ENCODE assay signal across 8 cellular contexts in the genomic region with DNA sequence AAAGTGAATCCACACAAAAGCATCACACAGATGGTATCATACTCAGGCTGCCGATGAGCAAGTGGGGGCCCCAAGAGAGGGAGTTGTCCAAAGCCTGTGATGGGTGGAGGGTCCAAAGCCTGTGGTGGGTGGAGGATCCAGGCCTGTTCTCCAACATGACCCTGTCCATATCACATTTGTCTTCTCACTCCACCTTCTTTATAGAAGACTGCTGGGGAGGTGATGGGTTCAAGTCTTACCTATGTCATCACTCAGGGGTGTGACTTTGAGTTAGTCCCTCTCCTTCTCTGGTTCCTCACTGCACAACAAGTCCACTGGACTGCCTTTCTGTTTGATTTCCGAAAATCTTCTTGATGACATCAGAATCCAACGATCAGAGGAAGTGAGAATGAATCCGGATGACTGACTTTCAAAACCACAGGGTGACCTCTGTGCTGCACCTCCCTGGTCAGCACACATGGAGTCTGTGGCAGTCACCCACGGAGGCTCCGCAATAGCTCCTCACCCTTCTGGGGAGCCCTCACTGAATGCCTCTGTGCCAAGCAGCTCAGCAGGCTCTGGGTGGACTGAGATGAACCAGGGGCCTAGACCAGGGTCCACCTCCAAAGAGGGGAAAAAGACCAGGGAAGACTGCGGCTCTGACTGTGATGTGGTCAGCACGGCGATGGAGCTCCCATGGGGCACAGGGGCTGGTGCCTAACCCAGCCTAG.
A peak's percentile ranks its signal among the peaks of the same experiment; 100 is the strongest.
DNase-seq lines count a peak whose midpoint lies in the region; ATAC-seq and TF ChIP-seq lines count a peak whose summit lies in the region.

No MANE protein-coding gene starts in this region.

- no peak overlapping the region for H3K27ac ChIP-seq in aorta (ENCODE audit: low read depth in 1 of 2, low read length in 2 of 2)

- H3K4me2 ChIP-seq in Loucy (ENCODE audit: low read depth, low read length, poor library complexity, severe bottlenecking), result peak overlapping the region; percentile 58

- H3K4me1 Mint-ChIP-seq in endothelial cell (ENCODE audit: unreplicated experiment), result no peaks in the 10 kb centered on the region

- H3K79me2 ChIP-seq in Loucy (ENCODE audit: insufficient read depth, low read length), result no peaks in the 10 kb centered on the region

- H3K9me2 ChIP-seq in Loucy (replicated peaks; ENCODE audit: low read depth, low read length), result no peaks in the 10 kb centered on the region

- peaks cover under 1% of the 10 kb centered on the region for H3K27me3 Mint-ChIP-seq in endothelial cell (ENCODE audit: unreplicated experiment)

- DNase-seq in GM13977 (ENCODE audit: low spot score), result peak; percentile 56
- peak in 1 of 2 donors; percentile 67 for DNase-seq in aorta
- no peak for DNase-seq in endothelial cell (ENCODE audit: low spot score)
- DNase-seq in NCI-H510A (lab: John Stamatoyannopoulos, UW), result no peak

- intact Hi-C loops in aorta (cut with DNase I), result no loop called here

- no peak for TF ChIP-seq CTCF in GM13977 (IDR thresholded peaks at IDR 0.05; ENCODE audit: extremely low read depth, insufficient read depth, missing control alignments)
- TF ChIP-seq CTCF in Loucy (conservative IDR thresholded peaks at IDR 0.05; ENCODE audit: low read length), result no peak
- no peak for TF ChIP-seq CTCF in endothelial cell (IDR thresholded peaks at IDR 0.05; ENCODE audit: unreplicated experiment)

- WGBS in aorta, 2 donors, result 92 to 93% methylated on average over 9 of the region's 9 CpGs

- ATAC-seq in GM21576 (IDR thresholded peaks at IDR 0.05; ENCODE audit: unreplicated experiment) (peak; percentile 37), esophagus mucosa (peak; percentile 30), aorta (ENCODE audit: low FRiP score) (peak; percentile 54), SK-N-SH treated with all-trans-retinoic acid at 6 μM for 48 hours (no peak)

- H3K9me3 ChIP-seq in Loucy (ENCODE audit: insufficient read depth, low read depth, low read length), result no peaks in the 10 kb centered on the region
- H3K9me3 ChIP-seq in aorta (ENCODE audit: control insufficient read depth, low read length), result no peaks in the 10 kb centered on the region

- H3K4me3 Mint-ChIP-seq in endothelial cell (ENCODE audit: unreplicated experiment), result no peak overlapping the region

- peaks cover 32% of the 10 kb centered on the region for H3K4me1 ChIP-seq in Loucy (ENCODE audit: insufficient read depth, low read length, poor library complexity, severe bottlenecking)
- no peaks in the 10 kb centered on the region for H3K4me1 ChIP-seq in aorta (ENCODE audit: control insufficient read depth in 1 of 2, insufficient read depth in 2 of 2, low read length in 2 of 2)

- no peaks in the 10 kb centered on the region for H3F3A ChIP-seq in Loucy (ENCODE audit: low read depth)

- no peaks in the 10 kb centered on the region for H4K20me1 ChIP-seq in Loucy (ENCODE audit: insufficient read depth, low read length, poor library complexity, severe bottlenecking)

- no peak overlapping the region for H2AFZ ChIP-seq in Loucy (ENCODE audit: low read length)

- H3K9me3 Mint-ChIP-seq in endothelial cell (ENCODE audit: unreplicated experiment), result no peaks in the 10 kb centered on the region

- H3K9ac ChIP-seq in Loucy (ENCODE audit: low read depth, low read length, poor library complexity, severe bottlenecking), result no peak overlapping the region

- H3K36me3 Mint-ChIP-seq in endothelial cell (ENCODE audit: low read depth, unreplicated experiment), result no peaks in the 10 kb centered on the region

- H3K36me3 ChIP-seq in Loucy (ENCODE audit: insufficient read depth, low read length) (no peaks in the 10 kb centered on the region), aorta (ENCODE audit: control insufficient read depth in 1 of 2, insufficient read depth in 2 of 2, low read length in 1 of 2) (no peaks in the 10 kb centered on the region)

- H3K27ac Mint-ChIP-seq in endothelial cell (ENCODE audit: unreplicated experiment), result no peak overlapping the region

- H3K27me3 ChIP-seq in Loucy (ENCODE audit: insufficient read depth, low read length, poor library complexity, severe bottlenecking) (no peaks in the 10 kb centered on the region), aorta (ENCODE audit: control insufficient read depth in 1 of 2, insufficient read depth in 2 of 2, low read length in 1 of 2) (no peaks in the 10 kb centered on the region)

- H3K4me3 ChIP-seq in Loucy (ENCODE audit: low read length, poor library complexity, severe bottlenecking) (no peak overlapping the region), aorta (ENCODE audit: low read length in 2 of 2) (no peak overlapping the region)

- in situ Hi-C loops in GM13977 (cut with MboI; ENCODE audit: low pct_unique_long_range_greater_than_20kb, low sequenced_read_pairs, unreplicated experiment), result no loop called here

TF ChIP-seq in SK-N-SH treated with all-trans-retinoic acid at 6 μM for 48 hours, 23 proteins besides CTCF, POLR2A, EP300 and RAD21:
- TF ChIP-seq PPARA (CRISPR knock-in tag; IDR thresholded peaks at IDR 0.05; ENCODE audit: borderline replicate concordance), result no peak
- no peak for TF ChIP-seq ISL1 (CRISPR knock-in tag; IDR thresholded peaks at IDR 0.05)
- TF ChIP-seq, protein P1, sequence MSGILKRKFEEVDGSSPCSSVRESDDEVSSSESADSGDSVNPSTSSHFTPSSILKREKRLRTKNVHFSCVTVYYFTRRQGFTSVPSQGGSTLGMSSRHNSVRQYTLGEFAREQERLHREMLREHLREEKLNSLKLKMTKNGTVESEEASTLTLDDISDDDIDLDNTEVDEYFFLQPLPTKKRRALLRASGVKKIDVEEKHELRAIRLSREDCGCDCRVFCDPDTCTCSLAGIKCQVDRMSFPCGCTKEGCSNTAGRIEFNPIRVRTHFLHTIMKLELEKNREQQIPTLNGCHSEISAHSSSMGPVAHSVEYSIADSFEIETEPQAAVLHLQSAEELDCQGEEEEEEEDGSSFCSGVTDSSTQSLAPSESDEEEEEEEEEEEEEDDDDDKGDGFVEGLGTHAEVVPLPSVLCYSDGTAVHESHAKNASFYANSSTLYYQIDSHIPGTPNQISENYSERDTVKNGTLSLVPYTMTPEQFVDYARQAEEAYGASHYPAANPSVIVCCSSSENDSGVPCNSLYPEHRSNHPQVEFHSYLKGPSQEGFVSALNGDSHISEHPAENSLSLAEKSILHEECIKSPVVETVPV (CRISPR knock-in tag; IDR thresholded peaks at IDR 0.05), result no peak
- TF ChIP-seq ZNF8 (CRISPR knock-in tag; IDR thresholded peaks at IDR 0.05), result no peak
- TF ChIP-seq CSDC2 (CRISPR knock-in tag; IDR thresholded peaks at IDR 0.05), result no peak
- TF ChIP-seq ZC3H10 (CRISPR knock-in tag; IDR thresholded peaks at IDR 0.05), result no peak
- TF ChIP-seq TOX (CRISPR knock-in tag; IDR thresholded peaks at IDR 0.05; ENCODE audit: borderline replicate concordance), result no peak
- no peak for TF ChIP-seq RARB (CRISPR knock-in tag; IDR thresholded peaks at IDR 0.05)
- no peak for TF ChIP-seq SNAI2 (CRISPR knock-in tag; IDR thresholded peaks at IDR 0.05)
- no peak for TF ChIP-seq OSR1 (CRISPR knock-in tag; IDR thresholded peaks at IDR 0.05)
- no peak for TF ChIP-seq ZNF70 (CRISPR knock-in tag; IDR thresholded peaks at IDR 0.05)
- TF ChIP-seq, protein P2, sequence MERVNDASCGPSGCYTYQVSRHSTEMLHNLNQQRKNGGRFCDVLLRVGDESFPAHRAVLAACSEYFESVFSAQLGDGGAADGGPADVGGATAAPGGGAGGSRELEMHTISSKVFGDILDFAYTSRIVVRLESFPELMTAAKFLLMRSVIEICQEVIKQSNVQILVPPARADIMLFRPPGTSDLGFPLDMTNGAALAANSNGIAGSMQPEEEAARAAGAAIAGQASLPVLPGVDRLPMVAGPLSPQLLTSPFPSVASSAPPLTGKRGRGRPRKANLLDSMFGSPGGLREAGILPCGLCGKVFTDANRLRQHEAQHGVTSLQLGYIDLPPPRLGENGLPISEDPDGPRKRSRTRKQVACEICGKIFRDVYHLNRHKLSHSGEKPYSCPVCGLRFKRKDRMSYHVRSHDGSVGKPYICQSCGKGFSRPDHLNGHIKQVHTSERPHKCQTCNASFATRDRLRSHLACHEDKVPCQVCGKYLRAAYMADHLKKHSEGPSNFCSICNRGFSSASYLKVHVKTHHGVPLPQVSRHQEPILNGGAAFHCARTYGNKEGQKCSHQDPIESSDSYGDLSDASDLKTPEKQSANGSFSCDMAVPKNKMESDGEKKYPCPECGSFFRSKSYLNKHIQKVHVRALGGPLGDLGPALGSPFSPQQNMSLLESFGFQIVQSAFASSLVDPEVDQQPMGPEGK (CRISPR knock-in tag; IDR thresholded peaks at IDR 0.05; ENCODE audit: borderline replicate concordance), result no peak
- TF ChIP-seq ZFP30 (CRISPR knock-in tag; IDR thresholded peaks at IDR 0.05), result no peak
- no peak for TF ChIP-seq ESRRG (CRISPR knock-in tag; IDR thresholded peaks at IDR 0.05)
- TF ChIP-seq, protein P3, sequence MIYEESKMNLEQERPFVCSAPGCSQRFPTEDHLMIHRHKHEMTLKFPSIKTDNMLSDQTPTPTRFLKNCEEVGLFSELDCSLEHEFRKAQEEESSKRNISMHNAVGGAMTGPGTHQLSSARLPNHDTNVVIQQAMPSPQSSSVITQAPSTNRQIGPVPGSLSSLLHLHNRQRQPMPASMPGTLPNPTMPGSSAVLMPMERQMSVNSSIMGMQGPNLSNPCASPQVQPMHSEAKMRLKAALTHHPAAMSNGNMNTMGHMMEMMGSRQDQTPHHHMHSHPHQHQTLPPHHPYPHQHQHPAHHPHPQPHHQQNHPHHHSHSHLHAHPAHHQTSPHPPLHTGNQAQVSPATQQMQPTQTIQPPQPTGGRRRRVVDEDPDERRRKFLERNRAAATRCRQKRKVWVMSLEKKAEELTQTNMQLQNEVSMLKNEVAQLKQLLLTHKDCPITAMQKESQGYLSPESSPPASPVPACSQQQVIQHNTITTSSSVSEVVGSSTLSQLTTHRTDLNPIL (CRISPR knock-in tag; IDR thresholded peaks at IDR 0.05; ENCODE audit: low read depth), result no peak
- no peak for TF ChIP-seq BACH2 (CRISPR knock-in tag; IDR thresholded peaks at IDR 0.05; ENCODE audit: borderline replicate concordance)
- TF ChIP-seq ZFP3 (CRISPR knock-in tag; IDR thresholded peaks at IDR 0.05), result no peak
- TF ChIP-seq GLIS3 (CRISPR knock-in tag; IDR thresholded peaks at IDR 0.05), result no peak
- no peak for TF ChIP-seq ZNF565 (CRISPR knock-in tag; conservative IDR thresholded peaks at IDR 0.05; ENCODE audit: low read depth)
